ENCODE assay signal across 28 cellular contexts in the genomic region with DNA sequence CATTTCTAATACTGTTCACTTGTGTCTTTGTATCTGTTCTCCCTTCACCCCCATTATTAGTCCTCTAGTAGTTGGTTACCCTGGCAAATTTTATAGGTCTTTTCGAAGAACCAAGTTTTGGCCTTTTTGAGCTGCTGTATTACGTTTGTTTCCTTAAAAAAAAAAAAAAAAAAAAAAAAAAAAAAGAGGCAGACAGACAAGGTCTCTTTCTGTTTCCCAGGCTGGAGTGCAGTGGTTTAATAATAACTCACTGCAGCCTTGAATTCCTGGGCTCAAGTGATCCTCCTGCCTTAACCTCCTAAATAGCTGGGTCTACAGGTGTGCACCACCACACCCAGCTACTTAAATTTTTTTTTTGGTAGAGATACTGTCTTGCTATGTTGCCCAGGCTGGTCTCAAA. TPM values are rescaled to one million over a fixed set of nuclear protein-coding genes. Genes with fewer than 3 reads are reported as not detected.
DNase-seq lines count a peak whose midpoint lies in the region; ATAC-seq and TF ChIP-seq lines count a peak whose summit lies in the region.
"Had no signal": no experiment of that assay in that cellular context is flagged by ENCODE, and none has a peak within 500 bp of the region (broad histone marks: within the 10 kb centered on the region; RNA-seq: fewer than 3 reads in every experiment).

No MANE protein-coding gene starts in this region.

- no peaks in the 10 kb centered on the region for H3K79me2 ChIP-seq in PC-9 (ENCODE audit: low read depth)

- BruUV-seq in PC-9 (replicated peaks; lab: Mats Ljungman, UMichigan): no TSS peak

- no peaks in the 10 kb centered on the region for H4K20me1 ChIP-seq in PC-9 (ENCODE audit: insufficient read depth)

- H3K27ac Mint-ChIP-seq in T-helper 2 cell treated with Interferon-gamma antibody and Interleukin-4, amounts not matched to agents 5 μg/mL and 100 μg/mL, for 36 hours: peak overlapping the region; percentile 81
- peak overlapping the region; percentile 64 for H3K27ac Mint-ChIP-seq in activated naive CD4-positive, alpha-beta T cell treated with anti-CD3 and anti-CD28 coated beads for 36 hours
- H3K27ac Mint-ChIP-seq: CD8-positive, alpha-beta memory T cell; H9; HFFc6 had no signal

- H3K9me2 ChIP-seq in PC-9 (ENCODE audit: insufficient read depth): peaks cover 5% of the 10 kb centered on the region; the same call in 1 of the 2 replicates

- CTCF ChIA-PET in activated naive CD4-positive, alpha-beta T cell treated with anti-CD3 and anti-CD28 coated beads for 36 hours (lab: Charles Lee): no interaction called here
- CTCF ChIA-PET in PC-9 (lab: Charles Lee): no interaction called here

- peaks cover 9% of the 10 kb centered on the region for H3K36me3 Mint-ChIP-seq in T-helper 2 cell treated with Interferon-gamma antibody and Interleukin-4, amounts not matched to agents 5 μg/mL and 100 μg/mL, for 36 hours (ENCODE audit: low read depth)
- no peaks in the 10 kb centered on the region for H3K36me3 Mint-ChIP-seq in activated naive CD4-positive, alpha-beta T cell treated with anti-CD3 and anti-CD28 coated beads for 36 hours (ENCODE audit: low read depth)

- peaks cover 33% of the 10 kb centered on the region for H3K4me1 Mint-ChIP-seq in T-helper 2 cell treated with Interferon-gamma antibody and Interleukin-4, amounts not matched to agents 5 μg/mL and 100 μg/mL, for 36 hours (ENCODE audit: low read depth)
- peaks cover 12% of the 10 kb centered on the region for H3K4me1 Mint-ChIP-seq in activated naive CD4-positive, alpha-beta T cell treated with anti-CD3 and anti-CD28 coated beads for 36 hours (ENCODE audit: low read depth)
- H3K4me1 Mint-ChIP-seq: H9 had no signal

- H3K9me3 ChIP-seq in PC-9 (ENCODE audit: insufficient read depth, low read depth) (no peaks in the 10 kb centered on the region), body of pancreas (no peaks in the 10 kb centered on the region), vagina (no peaks in the 10 kb centered on the region)

- H3K4me3 ChIP-seq in PC-9: no peak overlapping the region
- no peak overlapping the region for H3K4me3 ChIP-seq in body of pancreas
- H3K4me3 ChIP-seq in vagina: no peak overlapping the region
- H3K4me3 ChIP-seq: GM23248 had no signal

- POLR2A ChIA-PET in PC-9 (lab: Charles Lee; ENCODE audit: unreplicated experiment): no interaction called here

- DNase-seq in T-helper 2 cell treated with Interferon-gamma antibody and Interleukin-4, amounts not matched to agents 5 μg/mL and 100 μg/mL, for 36 hours (ENCODE audit: low spot score): no peak
- no peak for DNase-seq in T-helper 2 cell
- no peak for DNase-seq in activated naive CD4-positive, alpha-beta T cell treated with anti-CD3 and anti-CD28 coated beads for 36 hours
- DNase-seq in activated naive CD4-positive, alpha-beta T cell (lab: John Stamatoyannopoulos, UW): no peak
- no peak for DNase-seq in PC-9
- DNase-seq in body of pancreas: peak in 1 of 4 donors; percentile 21
- no peak for DNase-seq in vagina (ENCODE audit: extremely low spot score in 2 of 2)
- DNase-seq: 8988T; AML-193; CD8-positive, alpha-beta memory T cell; GM23248; H9; HFFc6; KBM-7; MM.1S; NCI-H1048; NCI-H1417 treated with DMSO at 0.1 percent for 48 hours; NCI-H187 treated with DMSO at 0.1 percent for 48 hours; NCI-H2107; NCI-H446 treated with DMSO at 0.1 percent for 48 hours; NCI-H526 treated with DMSO at 0.1 percent for 48 hours; RPMI8226; SHP77 had no signal

- no peak overlapping the region for H3K27ac ChIP-seq in PC-9
- peak overlapping the region in 3 of 4 donors; percentile 46 to 73 (median 58) for H3K27ac ChIP-seq in body of pancreas
- H3K27ac ChIP-seq in vagina: no peak overlapping the region
- H3K27ac ChIP-seq: C4-2B, GM23248, HL-60 had no signal

- 0 out of 2 replicates have a peak overlapping the region, but pooled peaks have one; percentile 39 for H2AFZ ChIP-seq in PC-9
- H2AFZ ChIP-seq: GM23248 had no signal

- H3F3A ChIP-seq in PC-9 (ENCODE audit: insufficient read depth, low read depth): no peaks in the 10 kb centered on the region

- no peaks in the 10 kb centered on the region for H3K27me3 Mint-ChIP-seq in T-helper 2 cell treated with Interferon-gamma antibody and Interleukin-4, amounts not matched to agents 5 μg/mL and 100 μg/mL, for 36 hours (ENCODE audit: low read depth)
- H3K27me3 Mint-ChIP-seq in activated naive CD4-positive, alpha-beta T cell treated with anti-CD3 and anti-CD28 coated beads for 36 hours (ENCODE audit: low read depth): peaks cover 3% of the 10 kb centered on the region

- ATAC-seq in body of pancreas: peak; percentile 56
- ATAC-seq in GM21529 (IDR thresholded peaks at IDR 0.05; ENCODE audit: unreplicated experiment): no peak

- no peak for TF ChIP-seq POLR2A in body of pancreas (IDR thresholded peaks at IDR 0.05)
- no peak for TF ChIP-seq POLR2A in vagina (IDR thresholded peaks at IDR 0.05)

- H3K27me3 ChIP-seq in PC-9 (ENCODE audit: insufficient read depth, low read depth) (no peaks in the 10 kb centered on the region), body of pancreas (no peaks in the 10 kb centered on the region), vagina (no peaks in the 10 kb centered on the region)

- H3K4me1 ChIP-seq in PC-9 (replicated peaks; ENCODE audit: insufficient read depth) (no peaks in the 10 kb centered on the region; the same call in 1 of the 2 replicates), body of pancreas (peaks cover 10% of the 10 kb centered on the region), vagina (no peaks in the 10 kb centered on the region)

- no peak for TF ChIP-seq CTCF in PC-9 (conservative IDR thresholded peaks at IDR 0.05)
- no peak for TF ChIP-seq CTCF in body of pancreas (IDR thresholded peaks at IDR 0.05)
- no peak for TF ChIP-seq CTCF in vagina (IDR thresholded peaks at IDR 0.05)

- WGBS in body of pancreas, 2 donors: 43 to 49% methylated on average over 2 of the region's 2 CpGs

- no peak overlapping the region for H3K4me2 ChIP-seq in PC-9

- peaks cover 8% of the 10 kb centered on the region for H3K9me3 Mint-ChIP-seq in T-helper 2 cell treated with Interferon-gamma antibody and Interleukin-4, amounts not matched to agents 5 μg/mL and 100 μg/mL, for 36 hours
- no peaks in the 10 kb centered on the region for H3K9me3 Mint-ChIP-seq in activated naive CD4-positive, alpha-beta T cell treated with anti-CD3 and anti-CD28 coated beads for 36 hours
- H3K9me3 Mint-ChIP-seq: CD8-positive, alpha-beta memory T cell; H9; HFFc6 had no signal

- peak overlapping the region; percentile 59 for H3K4me3 Mint-ChIP-seq in T-helper 2 cell treated with Interferon-gamma antibody and Interleukin-4, amounts not matched to agents 5 μg/mL and 100 μg/mL, for 36 hours
- H3K4me3 Mint-ChIP-seq in activated naive CD4-positive, alpha-beta T cell treated with anti-CD3 and anti-CD28 coated beads for 36 hours: no peak overlapping the region
- H3K4me3 Mint-ChIP-seq: CD8-positive, alpha-beta memory T cell; H9; HFFc6 had no signal

- H3K36me3 ChIP-seq in PC-9 (ENCODE audit: low read depth) (no peaks in the 10 kb centered on the region), body of pancreas (replicated peaks in 1 of 2; ENCODE audit: insufficient read depth in 1 of 2, low read depth in 2 of 2) (no peaks in the 10 kb centered on the region), vagina (no peaks in the 10 kb centered on the region)

- intact Hi-C loops in activated naive CD4-positive, alpha-beta T cell treated with anti-CD3 and anti-CD28 coated beads for 36 hours (cut with micrococcal nuclease): loop anchor here (1.0 kb wide), 1 partner anchor 13 kb away; no protein-coding TSS in a partner anchor
- intact Hi-C loops in PC-9 (cut with micrococcal nuclease; ENCODE audit: unreplicated experiment) (loop anchor here (5.0 kb wide), 1 partner anchor 44 kb away; no protein-coding TSS in a partner anchor), body of pancreas (cut with DNase I) (no loop called here), vagina (cut with DNase I) (no loop called here)

RNA-seq across cellular contexts. Expression of a gene that starts 20.9 kb away (rescaled TPM):
- under 1 TPM in 1 of 2 experiments, not detected in 1; 0.31 TPM for total RNA-seq in activated naive CD4-positive, alpha-beta T cell treated with anti-CD3 and anti-CD28 coated beads for 36 hours
- total RNA-seq in PC-9 (2021): not detected in 2 replicates
- not detected for total RNA-seq in body of pancreas
- total RNA-seq in vagina: not detected
- total RNA-seq: CD8-positive, alpha-beta memory T cell; Daoy; GM23248; H9; HFFc6; HT-29 had no signal

RNA-seq across cellular contexts. Expression of a gene that starts 46.6 kb away (rescaled TPM):
- 10 to 100 TPM in 1 of 2 experiments, 1 to 10 TPM in 1; 9.2 to 10.1 TPM for total RNA-seq in activated naive CD4-positive, alpha-beta T cell treated with anti-CD3 and anti-CD28 coated beads for 36 hours
- total RNA-seq in PC-9 (2021) (26.6 and 26.9 TPM in 2 replicates), body of pancreas (10 to 100 TPM; 33.5 to 43.8 TPM), vagina (23.3 TPM)

Comparison
In these comparisons a context has a peak if more than half of its experiments do, and no peak if none do; other contexts are left out.
1. H3K27ac ChIP-seq: peak in body of pancreas (3 of 4); none in PC-9 (single experiment) and vagina (single experiment).
2. intact Hi-C loops: an anchor here in activated naive CD4-positive, alpha-beta T cell treated with anti-CD3 and anti-CD28 coated beads for 36 hours (1.0 kb wide) and PC-9 (5.0 kb wide); none called in body of pancreas and vagina.